ENCODE assay signal across 23 cellular contexts in the genomic region with DNA sequence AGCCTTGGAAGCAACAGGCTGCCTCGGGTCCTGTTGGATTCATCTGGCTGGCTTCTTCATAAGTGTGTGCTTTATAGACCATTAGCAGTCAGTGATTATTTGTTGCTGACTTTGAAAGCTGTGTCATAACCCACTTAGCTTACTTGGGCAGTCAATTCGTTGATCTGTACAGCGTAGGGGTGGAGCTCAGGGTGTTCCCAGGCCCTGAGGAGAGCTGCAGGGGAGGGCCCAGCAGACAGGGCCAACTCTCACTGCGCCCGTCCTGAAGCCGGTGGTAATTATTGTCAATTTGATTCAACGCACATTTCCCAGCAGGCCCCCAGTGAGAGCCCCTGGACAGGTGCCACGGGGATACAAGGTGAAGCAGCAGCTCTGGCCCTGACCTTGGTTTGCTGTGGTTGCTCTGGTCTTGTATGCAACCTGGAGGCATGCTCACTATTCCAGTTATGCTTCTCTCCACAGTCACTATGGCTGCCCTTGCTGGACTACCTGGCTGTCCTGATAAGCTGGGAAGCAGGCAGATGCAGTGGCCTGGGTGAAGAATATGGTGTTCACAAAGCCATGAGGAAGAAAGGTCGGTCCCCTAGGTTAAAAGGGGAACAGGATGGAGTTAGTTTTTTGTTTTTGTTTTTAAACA. TPM values are rescaled to one million over a fixed set of nuclear protein-coding genes. Genes with fewer than 3 reads are reported as not detected.
DNase-seq lines count a peak whose midpoint lies in the region; ATAC-seq and TF ChIP-seq lines count a peak whose summit lies in the region.
"Had no signal": no experiment of that assay in that cellular context is flagged by ENCODE, and none has a peak within 500 bp of the region (broad histone marks: within the 10 kb centered on the region; RNA-seq: fewer than 3 reads in every experiment).

No MANE protein-coding gene starts in this region.

- 57 to 59% methylated on average over 2 to 5 of the region's 9 CpGs for WGBS in thyroid gland, 2 donors

- intact Hi-C loops in thyroid gland (cut with DNase I) = no loop called here

- no peaks in the 10 kb centered on the region for H3K9me3 ChIP-seq in thyroid gland
- H3K9me3 ChIP-seq: gastroesophageal sphincter, upper lobe of left lung had no signal

- no peaks in the 10 kb centered on the region for H3K4me1 ChIP-seq in thyroid gland
- H3K4me1 ChIP-seq: gastroesophageal sphincter, upper lobe of left lung had no signal

- ATAC-seq in GM18858 (IDR thresholded peaks at IDR 0.05; ENCODE audit: unreplicated experiment) = no peak
- ATAC-seq in HG02798 (IDR thresholded peaks at IDR 0.05; ENCODE audit: poor library complexity, unreplicated experiment) = no peak
- ATAC-seq: activated CD8-positive, alpha-beta T cell treated with anti-CD3 and anti-CD28 coated beads, Interleukin-2, amount 10 ng/mL, durations not matched to agents 7 days and 5 days; gastroesophageal sphincter had no signal

- TF ChIP-seq CTCF in choroid plexus epithelial cell (conservative IDR thresholded peaks at IDR 0.05; ENCODE audit: low read depth, low read length) (no peak), thyroid gland (IDR thresholded peaks at IDR 0.05) (no peak)

- no peaks in the 10 kb centered on the region for H3K36me3 ChIP-seq in thyroid gland
- H3K36me3 ChIP-seq: gastroesophageal sphincter, upper lobe of left lung had no signal

- TF ChIP-seq POLR2A in thyroid gland (IDR thresholded peaks at IDR 0.05) = no peak

- DNase-seq in NCI-H1092 treated with DMSO at 0.1 percent for 48 hours (lab: John Stamatoyannopoulos, UW) = peak; percentile 33
- no peak for DNase-seq in NCI-H1092 (lab: John Stamatoyannopoulos, UW)
- DNase-seq in NCI-H510A treated with DMSO at 0.1 percent for 48 hours (lab: John Stamatoyannopoulos, UW) = peak; percentile 76
- peak; percentile 1 for DNase-seq in choroid plexus epithelial cell (ENCODE audit: low read depth)
- peak; percentile 12 to 17 for DNase-seq in thyroid gland
- DNase-seq in activated CD4-positive, alpha-beta T cell treated with anti-CD3 and anti-CD28 coated beads for 4 hours = no peak
- DNase-seq: activated CD8-positive, alpha-beta T cell treated with anti-CD3 and anti-CD28 coated beads, Interleukin-2, amount 10 ng/mL, durations not matched to agents 7 days and 5 days; activated naive CD4-positive, alpha-beta T cell treated with anti-CD3 and anti-CD28 coated beads, Interleukin-2, amount 50 U/mL, for 16 hours; amniotic stem cell; C1 segment of cervical spinal cord; DMS53; hippocampal formation; mammary epithelial cell; NCI-H1048; occipital lobe; Right ventricle myocardium superior; stimulated activated CD4-positive, alpha-beta T cell treated with anti-CD3 and anti-CD28 coated beads, Interleukin-15, amount 100 ng/mL, for 24 hours; stimulated activated CD4-positive, alpha-beta T cell treated with anti-CD3 and anti-CD28 coated beads, Interleukin-4, amount 100 ng/mL, for 4 hours; upper lobe of left lung had no signal

- no peak overlapping the region for H3K27ac ChIP-seq in thyroid gland
- H3K27ac ChIP-seq: 22Rv1, gastroesophageal sphincter, upper lobe of left lung had no signal

- no peak overlapping the region for H3K4me3 ChIP-seq in choroid plexus epithelial cell (ENCODE audit: low read depth, low read length)
- no peak overlapping the region for H3K4me3 ChIP-seq in thyroid gland (replicated peaks in 1 of 3)
- H3K4me3 ChIP-seq: gastroesophageal sphincter, upper lobe of left lung had no signal

- H3K27me3 ChIP-seq in thyroid gland = no peaks in the 10 kb centered on the region
- H3K27me3 ChIP-seq: gastroesophageal sphincter, upper lobe of left lung had no signal

RNA-seq across cellular contexts. Expression of a gene that starts 40.1 kb away (rescaled TPM):
- 1 to 10 TPM; 5.6 to 9.1 (median 8.4) TPM for total RNA-seq in thyroid gland

RNA-seq across cellular contexts. Expression of a gene that starts 44.6 kb away (rescaled TPM):
- total RNA-seq in thyroid gland = 10 to 100 TPM; 26.4 to 39.1 (median 31.2) TPM

Comparison
In these comparisons a context has a peak if more than half of its experiments do, and no peak if none do; other contexts are left out.
1. DNase-seq: peak in NCI-H1092 treated with DMSO at 0.1 percent for 48 hours (single experiment), NCI-H510A treated with DMSO at 0.1 percent for 48 hours (single experiment), choroid plexus epithelial cell (single experiment) and thyroid gland (2 of 2); none in NCI-H1092 (single experiment) and activated CD4-positive, alpha-beta T cell treated with anti-CD3 and anti-CD28 coated beads for 4 hours (0 of 2).